In genomic region chr11:57641426-57641825, GRCh38 we compare ENCODE assay signal across 6 cellular contexts. TPM values are rescaled to one million over a fixed set of nuclear protein-coding genes. Genes with fewer than 3 reads are reported as not detected.
DNase-seq lines count a peak whose midpoint lies in the region; ATAC-seq and TF ChIP-seq lines count a peak whose summit lies in the region.

No MANE protein-coding gene starts in this region.

- DNase-seq in DMS53 (lab: John Stamatoyannopoulos, UW) (peak; percentile 55), memory B cell (ENCODE audit: low spot score in 2 of 2) (no peak)
- DNase-seq in Jurkat, Clone E6-1 (ENCODE audit: low read depth, low spot score): peak; percentile 67
- DNase-seq in activated T-helper 2 cell treated with anti-CD3 and anti-CD28 coated beads, Interferon-gamma antibody, Interleukin-2, Interleukin-4, amounts not matched to agents 10 μg/mL and 5 μg/mL and 100 μg/mL, durations not matched to agents 14 hours and 24 hours and 36 hours (ENCODE audit: low spot score): no peak
- DNase-seq in activated effector memory CD4-positive, alpha-beta T cell treated with Interleukin-2 at 50 U/mL for 16 hours: no peak

- ATAC-seq in memory B cell (ENCODE audit: low read depth): peak; percentile 35

- no peak overlapping the region for H3K27ac ChIP-seq in VCaP

- peak; percentile 88 for TF ChIP-seq CTCF in VCaP (conservative IDR thresholded peaks at IDR 0.05)

- no peaks in the 10 kb centered on the region for H3K36me3 Mint-ChIP-seq in memory B cell
- no peaks in the 10 kb centered on the region for H3K36me3 Mint-ChIP-seq in activated T-helper 2 cell treated with anti-CD3 and anti-CD28 coated beads, Interferon-gamma antibody, Interleukin-2, Interleukin-4, amounts not matched to agents 10 μg/mL and 5 μg/mL and 100 μg/mL, durations not matched to agents 14 hours and 24 hours and 36 hours (ENCODE audit: low read depth)

- intact Hi-C loops in activated T-helper 2 cell treated with anti-CD3 and anti-CD28 coated beads, Interferon-gamma antibody, Interleukin-2, Interleukin-4, amounts not matched to agents 10 μg/mL and 5 μg/mL and 100 μg/mL, durations not matched to agents 14 hours and 24 hours and 36 hours (cut with micrococcal nuclease): loop anchor here (1.0 to 10.0 kb wide), 3 partner anchors 73 to 297 kb away; partner anchors contain the start of gene SLC43A3

- peaks cover 25% of the 10 kb centered on the region for H3K27me3 Mint-ChIP-seq in memory B cell
- peaks cover 30% of the 10 kb centered on the region for H3K27me3 Mint-ChIP-seq in activated T-helper 2 cell treated with anti-CD3 and anti-CD28 coated beads, Interferon-gamma antibody, Interleukin-2, Interleukin-4, amounts not matched to agents 10 μg/mL and 5 μg/mL and 100 μg/mL, durations not matched to agents 14 hours and 24 hours and 36 hours (ENCODE audit: low read depth)

- no peaks in the 10 kb centered on the region for H3K9me3 Mint-ChIP-seq in memory B cell
- H3K9me3 Mint-ChIP-seq in activated T-helper 2 cell treated with anti-CD3 and anti-CD28 coated beads, Interferon-gamma antibody, Interleukin-2, Interleukin-4, amounts not matched to agents 10 μg/mL and 5 μg/mL and 100 μg/mL, durations not matched to agents 14 hours and 24 hours and 36 hours: no peaks in the 10 kb centered on the region

- H3K27ac Mint-ChIP-seq in memory B cell: no peak overlapping the region
- no peak overlapping the region for H3K27ac Mint-ChIP-seq in activated T-helper 2 cell treated with anti-CD3 and anti-CD28 coated beads, Interferon-gamma antibody, Interleukin-2, Interleukin-4, amounts not matched to agents 10 μg/mL and 5 μg/mL and 100 μg/mL, durations not matched to agents 14 hours and 24 hours and 36 hours

- peaks cover 14% of the 10 kb centered on the region for H3K4me1 Mint-ChIP-seq in memory B cell
- peaks cover 33% of the 10 kb centered on the region for H3K4me1 Mint-ChIP-seq in activated T-helper 2 cell treated with anti-CD3 and anti-CD28 coated beads, Interferon-gamma antibody, Interleukin-2, Interleukin-4, amounts not matched to agents 10 μg/mL and 5 μg/mL and 100 μg/mL, durations not matched to agents 14 hours and 24 hours and 36 hours (ENCODE audit: low read depth)

- no peak overlapping the region for H3K4me3 ChIP-seq in Jurkat, Clone E6-1 (ENCODE audit: low read length)

- H3K4me3 Mint-ChIP-seq in memory B cell: no peak overlapping the region
- no peak overlapping the region for H3K4me3 Mint-ChIP-seq in activated T-helper 2 cell treated with anti-CD3 and anti-CD28 coated beads, Interferon-gamma antibody, Interleukin-2, Interleukin-4, amounts not matched to agents 10 μg/mL and 5 μg/mL and 100 μg/mL, durations not matched to agents 14 hours and 24 hours and 36 hours (ENCODE audit: low read depth)

RNA-seq across cellular contexts. Expression of gene YPEL4, which starts 8.3 kb away (rescaled TPM):
- polyA plus RNA-seq in Jurkat, Clone E6-1 (2012; ENCODE audit: insufficient read depth, insufficient read length): 3.3 TPM
- 0.37 and 0.64 TPM in 2 replicates for total RNA-seq in activated T-helper 2 cell treated with anti-CD3 and anti-CD28 coated beads, Interferon-gamma antibody, Interleukin-2, Interleukin-4, amounts not matched to agents 10 μg/mL and 5 μg/mL and 100 μg/mL, durations not matched to agents 14 hours and 24 hours and 36 hours

RNA-seq across cellular contexts. Expression of gene CLP1, which starts 16.1 kb away (rescaled TPM):
- 27.0 TPM for polyA plus RNA-seq in Jurkat, Clone E6-1 (2012; ENCODE audit: insufficient read depth, insufficient read length)
- total RNA-seq in activated T-helper 2 cell treated with anti-CD3 and anti-CD28 coated beads, Interferon-gamma antibody, Interleukin-2, Interleukin-4, amounts not matched to agents 10 μg/mL and 5 μg/mL and 100 μg/mL, durations not matched to agents 14 hours and 24 hours and 36 hours: 17.7 and 19.9 TPM in 2 replicates

RNA-seq across cellular contexts. Expression of gene ZDHHC5, which starts 26.5 kb away (rescaled TPM):
- polyA plus RNA-seq in Jurkat, Clone E6-1 (2012; ENCODE audit: insufficient read depth, insufficient read length): 37.7 TPM
- 64.7 and 69.9 TPM in 2 replicates for total RNA-seq in activated T-helper 2 cell treated with anti-CD3 and anti-CD28 coated beads, Interferon-gamma antibody, Interleukin-2, Interleukin-4, amounts not matched to agents 10 μg/mL and 5 μg/mL and 100 μg/mL, durations not matched to agents 14 hours and 24 hours and 36 hours

RNA-seq across cellular contexts. Expression of gene SERPING1, which starts 43.9 kb away (rescaled TPM):
- polyA plus RNA-seq in Jurkat, Clone E6-1 (2012; ENCODE audit: insufficient read depth, insufficient read length): not detected
- total RNA-seq in activated T-helper 2 cell treated with anti-CD3 and anti-CD28 coated beads, Interferon-gamma antibody, Interleukin-2, Interleukin-4, amounts not matched to agents 10 μg/mL and 5 μg/mL and 100 μg/mL, durations not matched to agents 14 hours and 24 hours and 36 hours: not detected in 2 replicates

Comparison
In these comparisons a context has a peak if more than half of its experiments do, and no peak if none do; other contexts are left out.
1. DNase-seq: peak in DMS53 (single experiment) and Jurkat, Clone E6-1 (single experiment); none in memory B cell (0 of 2), activated T-helper 2 cell treated with anti-CD3 and anti-CD28 coated beads, Interferon-gamma antibody, Interleukin-2, Interleukin-4, amounts not matched to agents 10 μg/mL and 5 μg/mL and 100 μg/mL, durations not matched to agents 14 hours and 24 hours and 36 hours (single experiment) and activated effector memory CD4-positive, alpha-beta T cell treated with Interleukin-2 at 50 U/mL for 16 hours (single experiment).